In the genomic region with DNA sequence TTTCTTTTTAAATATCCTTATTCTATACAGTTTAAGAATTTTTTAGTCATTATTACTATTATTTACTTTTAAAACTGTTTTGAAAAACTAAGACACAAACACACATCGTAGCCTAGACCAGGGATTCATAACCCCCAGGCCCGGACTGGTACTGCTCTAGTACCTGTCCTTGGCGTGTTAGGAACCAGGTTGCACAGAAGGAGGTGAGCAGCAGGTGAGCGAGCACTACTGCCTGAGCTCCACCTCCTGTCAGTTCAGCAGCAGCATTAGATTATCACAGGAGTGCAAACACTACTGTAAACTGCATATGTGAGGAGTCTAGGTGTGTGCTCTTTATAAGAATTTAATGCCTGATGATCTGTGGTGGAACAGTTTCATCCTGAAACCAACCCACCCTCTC, we compare ENCODE assay signal across 16 cellular contexts.
DNase-seq lines count a peak whose midpoint lies in the region; ATAC-seq, FAIRE-seq and TF ChIP-seq lines count a peak whose summit lies in the region.
"Had no signal": no experiment of that assay in that cellular context is flagged by ENCODE, and none has a peak within 500 bp of the region (broad histone marks: within the 10 kb centered on the region; RNA-seq: fewer than 3 reads in every experiment).

No MANE protein-coding gene starts in this region.

- H3K79me2 ChIP-seq in GM23338 (replicated peaks; ENCODE audit: insufficient read depth) = no peaks in the 10 kb centered on the region

- H3K9me3 Mint-ChIP-seq in GM23338 = peaks cover 3% of the 10 kb centered on the region; the same call in 1 of the 3 replicates

- DNase-seq in NCI-H748 (lab: John Stamatoyannopoulos, UW; ENCODE audit: unreplicated experiment) = peak; percentile 41
- no peak for DNase-seq in NCI-H748 treated with DMSO at 0.1 percent for 48 hours (lab: John Stamatoyannopoulos, UW)
- DNase-seq in GM23338 (ENCODE audit: low spot score) = no peak
- peak; percentile 68 for DNase-seq in NCI-H69 (lab: John Stamatoyannopoulos, UW)
- DNase-seq in frontal cortex (ENCODE audit: low spot score in 2 of 2) = no peak
- DNase-seq: AML-193; CD4-positive, alpha-beta T cell; DMS53; DND-41; EL had no signal

- FAIRE-seq in frontal cortex (lab: Jason Lieb, UNC) = no peak
- FAIRE-seq: GM12878 had no signal

- no peak overlapping the region for H2AFZ ChIP-seq in GM23338

- no peak overlapping the region for H3K27ac Mint-ChIP-seq in GM23338
- H3K27ac Mint-ChIP-seq: CD4-positive, alpha-beta T cell had no signal

- TF ChIP-seq CTCF in GM23338 (conservative IDR thresholded peaks at IDR 0.05; ENCODE audit: low read depth in 2 of 2) = no peak

- H3K4me1 ChIP-seq in GM23338 (ENCODE audit: insufficient read depth) = no peaks in the 10 kb centered on the region

- H3K4me3 Mint-ChIP-seq in GM23338 = no peak overlapping the region
- H3K4me3 Mint-ChIP-seq: CD4-positive, alpha-beta T cell had no signal

- no peak overlapping the region for H3K4me2 ChIP-seq in GM23338

- no peaks in the 10 kb centered on the region for H3K9me2 ChIP-seq in GM23338 (ENCODE audit: insufficient read depth)

- H3K36me3 ChIP-seq in GM23338 (ENCODE audit: insufficient read depth) = no peaks in the 10 kb centered on the region
- H3K36me3 ChIP-seq: HAP-1 had no signal

- peaks cover 4% of the 10 kb centered on the region; the same call in 2 of the 3 replicates for H3K4me1 Mint-ChIP-seq in GM23338

- peaks cover 3% of the 10 kb centered on the region for H3K27me3 Mint-ChIP-seq in GM23338 (ENCODE audit: insufficient read depth, low read depth, poor library complexity)
- H3K27me3 Mint-ChIP-seq: CD4-positive, alpha-beta T cell had no signal

- H3F3A ChIP-seq in GM23338 (replicated peaks; ENCODE audit: low read depth) = no peaks in the 10 kb centered on the region

- no peak overlapping the region for H3K4me3 ChIP-seq in GM23338
- H3K4me3 ChIP-seq: GM12878, HAP-1 had no signal

- H3K36me3 Mint-ChIP-seq in GM23338 (ENCODE audit: low read depth) = no peaks in the 10 kb centered on the region

- H3K27ac ChIP-seq in GM23338 (ENCODE audit: low read depth) = no peak overlapping the region
- H3K27ac ChIP-seq: C4-2B, HL-60 had no signal

- H4K20me1 ChIP-seq in GM23338 (replicated peaks; ENCODE audit: insufficient read depth) = no peaks in the 10 kb centered on the region

- ATAC-seq in GM23338 (peak; percentile 36; the same call in 1 of the 3 replicates), HG02588 (IDR thresholded peaks at IDR 0.05; ENCODE audit: unreplicated experiment) (no peak), HG03039 (IDR thresholded peaks at IDR 0.05; ENCODE audit: unreplicated experiment) (no peak)
- ATAC-seq: GM12878 had no signal

- no peaks in the 10 kb centered on the region for H3K27me3 ChIP-seq in GM23338 (ENCODE audit: insufficient read depth)

TF ChIP-seq in GM23338, 12 proteins besides CTCF, POLR2A, EP300 and RAD21:
- TF ChIP-seq, protein P1, sequence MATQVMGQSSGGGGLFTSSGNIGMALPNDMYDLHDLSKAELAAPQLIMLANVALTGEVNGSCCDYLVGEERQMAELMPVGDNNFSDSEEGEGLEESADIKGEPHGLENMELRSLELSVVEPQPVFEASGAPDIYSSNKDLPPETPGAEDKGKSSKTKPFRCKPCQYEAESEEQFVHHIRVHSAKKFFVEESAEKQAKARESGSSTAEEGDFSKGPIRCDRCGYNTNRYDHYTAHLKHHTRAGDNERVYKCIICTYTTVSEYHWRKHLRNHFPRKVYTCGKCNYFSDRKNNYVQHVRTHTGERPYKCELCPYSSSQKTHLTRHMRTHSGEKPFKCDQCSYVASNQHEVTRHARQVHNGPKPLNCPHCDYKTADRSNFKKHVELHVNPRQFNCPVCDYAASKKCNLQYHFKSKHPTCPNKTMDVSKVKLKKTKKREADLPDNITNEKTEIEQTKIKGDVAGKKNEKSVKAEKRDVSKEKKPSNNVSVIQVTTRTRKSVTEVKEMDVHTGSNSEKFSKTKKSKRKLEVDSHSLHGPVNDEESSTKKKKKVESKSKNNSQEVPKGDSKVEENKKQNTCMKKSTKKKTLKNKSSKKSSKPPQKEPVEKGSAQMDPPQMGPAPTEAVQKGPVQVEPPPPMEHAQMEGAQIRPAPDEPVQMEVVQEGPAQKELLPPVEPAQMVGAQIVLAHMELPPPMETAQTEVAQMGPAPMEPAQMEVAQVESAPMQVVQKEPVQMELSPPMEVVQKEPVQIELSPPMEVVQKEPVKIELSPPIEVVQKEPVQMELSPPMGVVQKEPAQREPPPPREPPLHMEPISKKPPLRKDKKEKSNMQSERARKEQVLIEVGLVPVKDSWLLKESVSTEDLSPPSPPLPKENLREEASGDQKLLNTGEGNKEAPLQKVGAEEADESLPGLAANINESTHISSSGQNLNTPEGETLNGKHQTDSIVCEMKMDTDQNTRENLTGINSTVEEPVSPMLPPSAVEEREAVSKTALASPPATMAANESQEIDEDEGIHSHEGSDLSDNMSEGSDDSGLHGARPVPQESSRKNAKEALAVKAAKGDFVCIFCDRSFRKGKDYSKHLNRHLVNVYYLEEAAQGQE (IDR thresholded peaks at IDR 0.05; ENCODE audit: unreplicated experiment) = no peak
- no peak for TF ChIP-seq EZH2phosphoT487 (IDR thresholded peaks at IDR 0.05; ENCODE audit: unreplicated experiment)
- TF ChIP-seq, protein P2, sequence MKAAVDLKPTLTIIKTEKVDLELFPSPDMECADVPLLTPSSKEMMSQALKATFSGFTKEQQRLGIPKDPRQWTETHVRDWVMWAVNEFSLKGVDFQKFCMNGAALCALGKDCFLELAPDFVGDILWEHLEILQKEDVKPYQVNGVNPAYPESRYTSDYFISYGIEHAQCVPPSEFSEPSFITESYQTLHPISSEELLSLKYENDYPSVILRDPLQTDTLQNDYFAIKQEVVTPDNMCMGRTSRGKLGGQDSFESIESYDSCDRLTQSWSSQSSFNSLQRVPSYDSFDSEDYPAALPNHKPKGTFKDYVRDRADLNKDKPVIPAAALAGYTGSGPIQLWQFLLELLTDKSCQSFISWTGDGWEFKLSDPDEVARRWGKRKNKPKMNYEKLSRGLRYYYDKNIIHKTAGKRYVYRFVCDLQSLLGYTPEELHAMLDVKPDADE (IDR thresholded peaks at IDR 0.05) = no peak
- TF ChIP-seq NANOG (IDR thresholded peaks at IDR 0.05; ENCODE audit: borderline replicate concordance) = no peak
- TF ChIP-seq ZNF331 (CRISPR knock-in tag; IDR thresholded peaks at IDR 0.05; ENCODE audit: low read depth) = no peak

Comparison
In these comparisons a context has a peak if more than half of its experiments do, and no peak if none do; other contexts are left out.
1. DNase-seq: peak in NCI-H748 (single experiment) and NCI-H69 (single experiment); none in NCI-H748 treated with DMSO at 0.1 percent for 48 hours (single experiment), GM23338 (single experiment) and frontal cortex (0 of 2).